ENCODE assay signal across 6 cellular contexts in the genomic region with DNA sequence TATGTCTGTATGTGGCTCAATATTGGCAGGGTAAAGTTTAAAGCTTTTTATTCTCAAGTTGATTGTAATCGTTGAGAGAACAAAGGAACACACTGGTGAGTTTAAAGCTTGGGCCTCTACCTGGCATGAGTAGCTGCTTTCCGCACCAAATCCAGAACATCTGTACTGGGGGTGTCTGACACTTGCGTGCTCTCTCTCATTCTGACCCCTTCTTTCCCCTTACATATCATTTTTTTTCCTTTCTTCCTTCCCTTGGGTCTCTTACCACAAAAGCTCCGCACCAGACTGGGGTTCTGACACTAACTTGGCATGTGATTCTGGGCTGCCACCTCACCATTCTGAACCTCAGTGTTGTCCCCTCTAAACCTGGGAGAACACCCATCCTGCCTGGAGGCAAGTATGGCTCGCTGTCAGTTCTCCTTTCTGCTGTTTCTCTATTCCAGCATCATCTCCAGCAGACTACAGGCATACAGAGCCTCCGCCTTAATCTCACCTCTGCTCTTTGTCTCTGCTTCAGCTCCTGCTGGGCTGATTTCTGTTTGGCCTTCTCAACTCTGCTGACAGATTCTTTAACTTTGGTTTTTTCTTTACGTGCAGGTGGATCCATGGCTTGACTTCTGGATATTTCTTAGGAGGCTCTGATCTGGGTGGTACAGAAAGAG. TPM values are rescaled to one million over a fixed set of nuclear protein-coding genes. Genes with fewer than 3 reads are reported as not detected.
DNase-seq lines count a peak whose midpoint lies in the region; ATAC-seq, FAIRE-seq and TF ChIP-seq lines count a peak whose summit lies in the region.

No MANE protein-coding gene starts in this region.

- H3K27ac ChIP-seq in pancreas, result peak overlapping the region; percentile 88 to 97 (median 93)

- no peak for FAIRE-seq in pancreas (lab: Jason Lieb, UNC)

- 49 to 50% methylated on average over 7 of the region's 7 CpGs for WGBS in pancreas, 2 donors

- no peaks in the 10 kb centered on the region for H3K36me3 ChIP-seq in pancreas

- DNase-seq in COR-L47 (lab: John Stamatoyannopoulos, UW) (peak; percentile 50), LNCaP clone FGC (ENCODE audit: low read depth) (no peak), cerebellar cortex (ENCODE audit: low spot score) (peak; percentile 4), pancreas (no peak)

- H3K4me1 ChIP-seq in pancreas, result peaks cover 0 to 24% (median 7%) of the 10 kb centered on the region in 3 donors

- H3K4me3 ChIP-seq in LNCaP clone FGC (ENCODE audit: low read depth, low read length), result peak overlapping the region; percentile 76
- H3K4me3 ChIP-seq in pancreas, result peak overlapping the region; percentile 55 to 69 (median 64)

- TF ChIP-seq CTCF in LNCaP clone FGC (IDR thresholded peaks at IDR 0.05; ENCODE audit: control insufficient read depth, extremely low read depth, insufficient read depth) (no peak), pancreas (IDR thresholded peaks at IDR 0.05) (no peak)

- ATAC-seq in pancreas (peak in 2 of 4 donors; percentile 4 to 8), GM19324 (IDR thresholded peaks at IDR 0.05; ENCODE audit: low FRiP score, unreplicated experiment) (no peak), GM19455 (IDR thresholded peaks at IDR 0.05; ENCODE audit: unreplicated experiment) (no peak)

- no peaks in the 10 kb centered on the region for H3K27me3 ChIP-seq in pancreas

- intact Hi-C loops in pancreas (cut with DNase I), result no loop called here

- no peaks in the 10 kb centered on the region for H3K9me3 ChIP-seq in pancreas

RNA-seq across cellular contexts. Expression of gene ERMAP, which starts 0.9 kb away (rescaled TPM):
- 10 to 100 TPM in 1 of 6 donors, 1 to 10 TPM in 5; 7.0 to 11.2 (median 8.5) TPM for total RNA-seq in pancreas
- polyA plus RNA-seq in pancreas, result 1 to 10 TPM; 4.8 to 9.2 TPM

RNA-seq across cellular contexts. Expression of gene SVBP, which starts 1.1 kb away (rescaled TPM):
- 1 to 10 TPM; 3.2 to 9.7 (median 5.1) TPM for total RNA-seq in pancreas
- 10 to 100 TPM; 12.3 to 25.5 TPM for polyA plus RNA-seq in pancreas

RNA-seq across cellular contexts. Expression of gene ZNF691, which starts 30.3 kb away (rescaled TPM):
- 1 to 10 TPM; 2.9 to 6.5 (median 4.4) TPM for total RNA-seq in pancreas
- 10 to 100 TPM in 1 of 2 donors, 1 to 10 TPM in 1; 7.8 to 11.0 TPM for polyA plus RNA-seq in pancreas

RNA-seq across cellular contexts. Expression of gene TMEM269, which starts 31.3 kb away (rescaled TPM):
- total RNA-seq in pancreas, result under 1 TPM in 3 of 6 donors, not detected in 3; 0.18 to 0.35 (median 0.23) TPM
- polyA plus RNA-seq in pancreas, result under 1 TPM in 1 of 2 donors, not detected in 1; 0.04 TPM

RNA-seq across cellular contexts. Expression of gene C1orf50, which starts 49.0 kb away (rescaled TPM):
- 1 to 10 TPM; 1.6 to 3.5 (median 2.8) TPM for total RNA-seq in pancreas
- 1 to 10 TPM; 2.4 to 2.5 TPM for polyA plus RNA-seq in pancreas

Comparison
In these comparisons a context has a peak if more than half of its experiments do, and no peak if none do; other contexts are left out.
1. DNase-seq: peak in COR-L47 (single experiment) and cerebellar cortex (single experiment); none in LNCaP clone FGC (single experiment) and pancreas (0 of 6).